ENCODE assay signal across 8 cellular contexts in the genomic region with DNA sequence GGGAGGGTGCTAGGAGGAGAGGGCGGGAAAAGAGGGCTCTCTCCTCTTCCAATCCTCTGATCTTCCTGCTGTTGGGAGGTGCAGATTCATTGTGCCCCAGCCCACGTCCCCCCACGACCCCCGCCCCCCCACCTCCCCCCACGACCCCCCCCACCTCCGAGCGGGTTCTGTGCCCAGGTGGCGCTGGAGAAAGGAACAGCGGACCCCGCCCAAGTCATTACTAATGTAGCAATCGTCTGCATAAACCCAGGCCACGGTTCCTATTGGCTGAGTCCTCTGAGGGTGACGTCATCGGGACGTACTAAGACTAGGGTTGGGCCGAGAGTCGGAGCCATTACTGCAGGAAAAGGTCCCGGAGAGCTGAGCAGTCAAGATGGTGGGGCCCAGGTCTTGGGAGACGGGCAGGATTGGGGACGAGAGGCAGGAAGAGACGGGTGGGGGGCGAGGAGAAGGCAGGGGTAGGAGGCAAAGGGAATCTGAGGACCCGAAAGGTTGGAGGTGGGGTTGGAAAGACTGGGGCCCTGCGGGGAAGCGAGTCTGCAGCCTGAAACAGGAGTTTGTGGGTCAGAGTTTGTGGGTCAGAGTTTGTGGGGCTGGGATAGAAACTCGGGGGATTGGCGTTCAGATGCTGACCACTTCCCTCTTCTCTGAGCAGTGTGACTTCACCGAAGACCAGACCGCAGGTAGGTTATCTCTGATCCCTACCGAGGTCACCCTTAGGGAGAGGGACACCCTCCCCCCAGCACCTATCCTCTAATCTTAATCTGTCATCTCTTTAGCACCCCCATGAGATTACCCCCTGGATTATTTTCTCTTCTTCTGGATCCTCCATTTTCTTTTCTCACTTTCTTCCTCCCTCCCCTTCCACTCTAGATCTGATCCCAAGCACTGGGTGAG. TPM values are rescaled to one million over a fixed set of nuclear protein-coding genes. Genes with fewer than 3 reads are reported as not detected.
DNase-seq lines count a peak whose midpoint lies in the region; ATAC-seq and TF ChIP-seq lines count a peak whose summit lies in the region.

A gene (plus strand): TSS at position 331 of the 897 bp plus-strand sequence. CDS start 43 bp downstream, at position 374.

- H3K4me1 ChIP-seq in GM23248 (ENCODE audit: insufficient read depth), result peaks cover 14% of the 10 kb centered on the region
- H3K4me1 ChIP-seq in fibroblast of lung (ENCODE audit: control insufficient read depth, extremely low read depth, insufficient read depth, low read length), result peaks cover 15% of the 10 kb centered on the region
- H3K4me1 ChIP-seq in naive thymus-derived CD4-positive, alpha-beta T cell (ENCODE audit: control insufficient read depth in 2 of 2, insufficient read depth in 2 of 2, low read length in 2 of 2), result peaks cover 24 to 26% of the 10 kb centered on the region in 2 donors

- peaks cover 49% of the 10 kb centered on the region for H3K4me1 Mint-ChIP-seq in activated T-helper 1 cell treated with anti-CD3 and anti-CD28 coated beads, Interleukin-12 subunit alpha, Interleukin-12 subunit beta, Interleukin-2, Interleukin-4 antibody, amounts not matched to agents 30 ng/mL and 10 ng/mL and 1 ng/mL, durations not matched to agents 14 hours and 24 hours and 36 hours (ENCODE audit: low read depth)
- peaks cover 31 to 59% (median 54%) of the 10 kb centered on the region in 7 donors for H3K4me1 Mint-ChIP-seq in naive thymus-derived CD4-positive, alpha-beta T cell
- peaks cover 39 to 76% of the 10 kb centered on the region in 2 donors for H3K4me1 Mint-ChIP-seq in stimulated activated naive B cell treated with anti-CD40 and anti-IgM and Interleukin-4, amounts not matched to agents 10 μg/mL and 1 μg/mL and 100 μg/mL, for 72 hours

- in situ Hi-C loops in GM23248 (cut with MboI), result no loop called here

- peaks cover 19% of the 10 kb centered on the region for H3K36me3 ChIP-seq in GM23248 (ENCODE audit: low read depth)
- H3K36me3 ChIP-seq in fibroblast of lung (ENCODE audit: control insufficient read depth, insufficient read depth, low read length), result peaks cover 25% of the 10 kb centered on the region
- H3K36me3 ChIP-seq in naive thymus-derived CD4-positive, alpha-beta T cell (ENCODE audit: control insufficient read depth in 2 of 3, insufficient read depth in 3 of 3, low read length in 3 of 3), result peaks cover 4 to 39% (median 20%) of the 10 kb centered on the region in 3 experiments

- DNase-seq in DMS79 (lab: John Stamatoyannopoulos, UW) (peak; percentile 90), GM23248 (peak; percentile 100), Kasumi-1 (lab: John Stamatoyannopoulos, UW) (peak; percentile 98), RKO (ENCODE audit: low spot score) (peak; percentile 99), fibroblast of lung (ENCODE audit: low read depth in 2 of 2) (peak; percentile 97 to 99)
- DNase-seq in activated T-helper 1 cell treated with anti-CD3 and anti-CD28 coated beads, Interleukin-12 subunit alpha, Interleukin-12 subunit beta, Interleukin-2, Interleukin-4 antibody, amounts not matched to agents 30 ng/mL and 10 ng/mL and 1 ng/mL, durations not matched to agents 14 hours and 24 hours and 36 hours (ENCODE audit: low spot score), result peak; percentile 90
- peak; percentile 58 to 97 (median 89) for DNase-seq in naive thymus-derived CD4-positive, alpha-beta T cell
- peak; percentile 88 for DNase-seq in stimulated activated naive B cell treated with anti-CD40 and anti-IgM and Interleukin-4, amounts not matched to agents 10 μg/mL and 1 μg/mL and 100 μg/mL, for 72 hours

- no peaks in the 10 kb centered on the region for H3K27me3 ChIP-seq in GM23248 (replicated peaks; ENCODE audit: insufficient read depth)
- no peaks in the 10 kb centered on the region for H3K27me3 ChIP-seq in fibroblast of lung (ENCODE audit: control insufficient read depth, insufficient read depth, low read length)
- no peaks in the 10 kb centered on the region for H3K27me3 ChIP-seq in naive thymus-derived CD4-positive, alpha-beta T cell (ENCODE audit: control insufficient read depth in 2 of 2, insufficient read depth in 2 of 2, low read length in 2 of 2)

- H3K9me2 ChIP-seq in GM23248 (ENCODE audit: insufficient read depth), result no peaks in the 10 kb centered on the region

- CTCF ChIA-PET in naive thymus-derived CD4-positive, alpha-beta T cell (lab: Charles Lee), result interaction anchor here (1.0 to 3.8 kb wide), 6 partner anchors 18 to 306 kb away, joined by 3 to 15 read pairs (median 6); a partner anchor contains a TSS

- H3K27me3 Mint-ChIP-seq in activated T-helper 1 cell treated with anti-CD3 and anti-CD28 coated beads, Interleukin-12 subunit alpha, Interleukin-12 subunit beta, Interleukin-2, Interleukin-4 antibody, amounts not matched to agents 30 ng/mL and 10 ng/mL and 1 ng/mL, durations not matched to agents 14 hours and 24 hours and 36 hours (ENCODE audit: insufficient read depth), result no peaks in the 10 kb centered on the region
- H3K27me3 Mint-ChIP-seq in naive thymus-derived CD4-positive, alpha-beta T cell, result no peaks in the 10 kb centered on the region
- no peaks in the 10 kb centered on the region for H3K27me3 Mint-ChIP-seq in stimulated activated naive B cell treated with anti-CD40 and anti-IgM and Interleukin-4, amounts not matched to agents 10 μg/mL and 1 μg/mL and 100 μg/mL, for 72 hours

- POLR2A ChIA-PET in naive thymus-derived CD4-positive, alpha-beta T cell (lab: Charles Lee), result interaction anchor here (0.7 to 12.7 kb wide), 12 partner anchors 9 to 1267 kb away, joined by 3 to 161 read pairs (median 8); a partner anchor contains a TSS

- H3K4me2 ChIP-seq in GM23248 (ENCODE audit: unreplicated experiment) (peak within 1 kb of the TSS; percentile 99), fibroblast of lung (ENCODE audit: extremely low read depth, insufficient read depth, low read length) (peak within 1 kb of the TSS; percentile 90)

- peaks cover 57% of the 10 kb centered on the region for H3K36me3 Mint-ChIP-seq in activated T-helper 1 cell treated with anti-CD3 and anti-CD28 coated beads, Interleukin-12 subunit alpha, Interleukin-12 subunit beta, Interleukin-2, Interleukin-4 antibody, amounts not matched to agents 30 ng/mL and 10 ng/mL and 1 ng/mL, durations not matched to agents 14 hours and 24 hours and 36 hours (ENCODE audit: low read depth)
- H3K36me3 Mint-ChIP-seq in naive thymus-derived CD4-positive, alpha-beta T cell, result peaks cover 0 to 42% (median 10%) of the 10 kb centered on the region in 5 donors
- peaks cover 48 to 59% of the 10 kb centered on the region in 2 donors for H3K36me3 Mint-ChIP-seq in stimulated activated naive B cell treated with anti-CD40 and anti-IgM and Interleukin-4, amounts not matched to agents 10 μg/mL and 1 μg/mL and 100 μg/mL, for 72 hours

- ATAC-seq in naive thymus-derived CD4-positive, alpha-beta T cell, result peak; percentile 91
- ATAC-seq in stimulated activated naive B cell treated with anti-CD40 and anti-IgM and Interleukin-4, amounts not matched to agents 10 μg/mL and 1 μg/mL and 100 μg/mL, for 72 hours (replicated peaks), result peak; percentile 87 to 92

- H2AFZ ChIP-seq in GM23248, result peak within 1 kb of the TSS; percentile 78
- H2AFZ ChIP-seq in fibroblast of lung (ENCODE audit: low read length), result peak within 1 kb of the TSS; percentile 64

- intact Hi-C loops in activated T-helper 1 cell treated with anti-CD3 and anti-CD28 coated beads, Interleukin-12 subunit alpha, Interleukin-12 subunit beta, Interleukin-2, Interleukin-4 antibody, amounts not matched to agents 30 ng/mL and 10 ng/mL and 1 ng/mL, durations not matched to agents 14 hours and 24 hours and 36 hours (cut with micrococcal nuclease), result loop anchor here (1.0 to 10.0 kb wide), 5 partner anchors 30 to 527 kb away; a partner anchor contains a TSS
- intact Hi-C loops in naive thymus-derived CD4-positive, alpha-beta T cell (cut with micrococcal nuclease), result loop anchor here (1.0 to 5.0 kb wide), 8 partner anchors 31 to 203 kb away; a partner anchor contains a TSS

- H3K4me3 Mint-ChIP-seq in activated T-helper 1 cell treated with anti-CD3 and anti-CD28 coated beads, Interleukin-12 subunit alpha, Interleukin-12 subunit beta, Interleukin-2, Interleukin-4 antibody, amounts not matched to agents 30 ng/mL and 10 ng/mL and 1 ng/mL, durations not matched to agents 14 hours and 24 hours and 36 hours, result peak within 1 kb of the TSS; percentile 97
- peak within 1 kb of the TSS; percentile 94 to 99 (median 96) for H3K4me3 Mint-ChIP-seq in naive thymus-derived CD4-positive, alpha-beta T cell
- H3K4me3 Mint-ChIP-seq in stimulated activated naive B cell treated with anti-CD40 and anti-IgM and Interleukin-4, amounts not matched to agents 10 μg/mL and 1 μg/mL and 100 μg/mL, for 72 hours, result peak within 1 kb of the TSS; percentile 91 to 97

- TF ChIP-seq CTCF in fibroblast of lung (conservative IDR thresholded peaks at IDR 0.05 in 1 of 2, IDR thresholded peaks at IDR 0.05 in 1 of 2; ENCODE audit: low read depth in 1 of 2, low read length in 2 of 2), result no peak

- H3K79me2 ChIP-seq in GM23248 (ENCODE audit: insufficient read depth) (peaks cover 50% of the 10 kb centered on the region), fibroblast of lung (ENCODE audit: control insufficient read depth, insufficient read depth, low read length) (peaks cover 39% of the 10 kb centered on the region)

- H3F3A ChIP-seq in GM23248 (ENCODE audit: insufficient read depth), result peaks cover 57% of the 10 kb centered on the region

- peak within 1 kb of the TSS; percentile 89 for H3K27ac ChIP-seq in GM23248
- H3K27ac ChIP-seq in fibroblast of lung (ENCODE audit: insufficient read depth, low read length), result peak within 1 kb of the TSS; percentile 95
- H3K27ac ChIP-seq in naive thymus-derived CD4-positive, alpha-beta T cell (ENCODE audit: low read depth, low read length), result peak within 1 kb of the TSS; percentile 98

- H3K27ac Mint-ChIP-seq in activated T-helper 1 cell treated with anti-CD3 and anti-CD28 coated beads, Interleukin-12 subunit alpha, Interleukin-12 subunit beta, Interleukin-2, Interleukin-4 antibody, amounts not matched to agents 30 ng/mL and 10 ng/mL and 1 ng/mL, durations not matched to agents 14 hours and 24 hours and 36 hours, result peak within 1 kb of the TSS; percentile 93
- H3K27ac Mint-ChIP-seq in naive thymus-derived CD4-positive, alpha-beta T cell, result peak within 1 kb of the TSS; percentile 88 to 99 (median 97)
- peak within 1 kb of the TSS; percentile 99 for H3K27ac Mint-ChIP-seq in stimulated activated naive B cell treated with anti-CD40 and anti-IgM and Interleukin-4, amounts not matched to agents 10 μg/mL and 1 μg/mL and 100 μg/mL, for 72 hours

- H3K9ac ChIP-seq in GM23248 (peak within 1 kb of the TSS; percentile 97), fibroblast of lung (ENCODE audit: insufficient read depth, low read length) (peak within 1 kb of the TSS; percentile 88)

- 1% methylated on average over 24 to 30 of the region's 30 CpGs for WGBS in GM23248 (ENCODE audit: low coverage in 1 of 2, low lambda C conversion rate in 2 of 2, missing lambda C conversion rate in 2 of 2), 2 experiments

- no peaks in the 10 kb centered on the region for H3K9me3 Mint-ChIP-seq in activated T-helper 1 cell treated with anti-CD3 and anti-CD28 coated beads, Interleukin-12 subunit alpha, Interleukin-12 subunit beta, Interleukin-2, Interleukin-4 antibody, amounts not matched to agents 30 ng/mL and 10 ng/mL and 1 ng/mL, durations not matched to agents 14 hours and 24 hours and 36 hours
- H3K9me3 Mint-ChIP-seq in naive thymus-derived CD4-positive, alpha-beta T cell, result no peaks in the 10 kb centered on the region
- no peaks in the 10 kb centered on the region for H3K9me3 Mint-ChIP-seq in stimulated activated naive B cell treated with anti-CD40 and anti-IgM and Interleukin-4, amounts not matched to agents 10 μg/mL and 1 μg/mL and 100 μg/mL, for 72 hours

- H3K4me3 ChIP-seq in GM23248 (peak within 1 kb of the TSS; percentile 85), fibroblast of lung (replicated peaks in 1 of 4; ENCODE audit: control extremely low read depth in 1 of 4, insufficient read depth in 1 of 4, low read depth in 3 of 4, low read length in 4 of 4) (peak within 1 kb of the TSS; percentile 53 to 97 (median 74))
- peak within 1 kb of the TSS; percentile 89 for H3K4me3 ChIP-seq in naive thymus-derived CD4-positive, alpha-beta T cell (ENCODE audit: low read length)

- H4K20me1 ChIP-seq in GM23248 (ENCODE audit: insufficient read depth) (0 out of 2 replicates have a peak, but pooled peaks cover 9% of the 10 kb centered on the region), fibroblast of lung (ENCODE audit: control insufficient read depth, extremely low read depth, insufficient read depth, low read length) (peaks cover 1% of the 10 kb centered on the region)

- no peaks in the 10 kb centered on the region for H3K9me3 ChIP-seq in GM23248 (ENCODE audit: low read depth)
- no peaks in the 10 kb centered on the region for H3K9me3 ChIP-seq in fibroblast of lung (ENCODE audit: control insufficient read depth, insufficient read depth, low read depth, low read length)
- no peaks in the 10 kb centered on the region for H3K9me3 ChIP-seq in naive thymus-derived CD4-positive, alpha-beta T cell (ENCODE audit: control insufficient read depth in 2 of 3, low read length in 3 of 3)

RNA-seq across cellular contexts. Expression of the gene that starts here (rescaled TPM):
- 2,633 and 2,662 TPM in 2 replicates for total RNA-seq in GM23248 (2014; rRNA removed; shearing (Covaris generic))
- polyA plus RNA-seq in GM23248 (2016; fragmentation: Nextera tagmentation; extraction: Ambion mirVana) (3,948 and 3,969 TPM in 2 replicates), fibroblast of lung (6,238 and 7,941 TPM in 2 replicates)
- total RNA-seq in activated T-helper 1 cell treated with anti-CD3 and anti-CD28 coated beads, Interleukin-12 subunit alpha, Interleukin-12 subunit beta, Interleukin-2, Interleukin-4 antibody, amounts not matched to agents 30 ng/mL and 10 ng/mL and 1 ng/mL, durations not matched to agents 14 hours and 24 hours and 36 hours, result 786 and 802 TPM in 2 replicates
- total RNA-seq in fibroblast of lung, result 1,163 and 1,517 TPM in 2 replicates
- polyA plus RNA-seq in fibroblast of lung (2012), result 4,582 and 6,828 TPM in 2 replicates
- 818 and 1,187 TPM in 2 replicates for polyA minus RNA-seq in fibroblast of lung (ENCODE audit: low replicate concordance)
- total RNA-seq in naive thymus-derived CD4-positive, alpha-beta T cell, result 1,000 to 10,000 TPM in 1 of 5 experiments, 100 to 1,000 TPM in 4; 428 to 1,509 (median 467) TPM
- 1,000 to 10,000 TPM; 1,845 to 2,144 TPM for polyA plus RNA-seq in naive thymus-derived CD4-positive, alpha-beta T cell

Comparison
In these comparisons a context has a peak if more than half of its experiments do, and no peak if none do; other contexts are left out.
1. Peak in every context shown above with its lines: DNase-seq, ATAC-seq, H3K4me3 ChIP-seq and H3K27ac ChIP-seq.